In the genomic region with DNA sequence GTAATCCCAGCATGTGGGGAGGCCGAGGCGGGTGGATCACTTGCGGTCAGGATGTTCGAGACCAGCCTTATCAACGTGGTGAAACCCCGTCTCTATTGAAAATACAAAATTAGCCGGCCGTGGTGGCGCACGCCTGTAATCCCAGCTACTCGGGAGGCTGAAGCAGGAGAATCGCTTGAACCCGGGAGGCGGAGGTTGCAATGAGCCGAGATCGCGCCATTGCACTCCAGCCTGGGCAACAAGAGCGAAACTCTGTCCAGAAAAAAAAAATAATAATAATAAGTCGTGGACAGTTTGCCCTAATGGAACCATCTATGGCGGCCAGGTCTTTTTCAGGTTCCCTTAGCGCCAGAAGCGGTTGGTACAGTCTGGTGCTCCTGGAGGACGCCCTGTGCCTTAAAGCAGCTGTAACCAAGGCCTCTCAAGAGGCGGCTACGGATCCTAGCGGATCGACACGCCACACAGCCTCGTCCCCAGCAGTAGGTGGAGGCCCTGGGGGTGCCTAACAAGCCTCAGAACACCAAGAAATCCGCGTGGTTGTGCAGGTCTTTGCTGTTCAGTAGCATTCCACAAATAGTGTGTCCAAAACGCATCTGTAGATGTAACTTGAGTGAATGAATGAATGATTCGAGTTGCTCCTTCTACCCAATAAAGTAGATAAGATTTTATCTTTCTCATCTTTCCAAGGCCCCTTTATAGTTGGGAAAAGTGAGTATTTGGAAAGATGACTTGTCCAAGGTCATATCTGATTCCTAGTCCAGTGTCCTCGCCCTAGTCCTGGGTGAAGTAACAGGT, we compare ENCODE assay signal across 8 cellular contexts. TPM values are rescaled to one million over a fixed set of nuclear protein-coding genes. Genes with fewer than 3 reads are reported as not detected.
DNase-seq lines count a peak whose midpoint lies in the region; ATAC-seq lines count a peak whose summit lies in the region.

No MANE protein-coding gene starts in this region.

- H3K4me3 Mint-ChIP-seq in activated naive CD8-positive, alpha-beta T cell treated with anti-CD3 and anti-CD28 coated beads, Interleukin-2, amount 10 ng/mL, durations not matched to agents 7 days and 5 days: peak overlapping the region; percentile 92
- H3K4me3 Mint-ChIP-seq in stimulated activated naive CD8-positive, alpha-beta T cell treated with anti-CD3 and anti-CD28 coated beads, Interleukin-15, amount 100 ng/mL, for 72 hours: peak overlapping the region; percentile 78 to 87

- H3K27ac Mint-ChIP-seq in activated naive CD8-positive, alpha-beta T cell treated with anti-CD3 and anti-CD28 coated beads, Interleukin-2, amount 10 ng/mL, durations not matched to agents 7 days and 5 days: peak overlapping the region; percentile 96
- H3K27ac Mint-ChIP-seq in stimulated activated naive CD8-positive, alpha-beta T cell treated with anti-CD3 and anti-CD28 coated beads, Interleukin-15, amount 100 ng/mL, for 72 hours: peak overlapping the region; percentile 96 to 97

- peaks cover 27% of the 10 kb centered on the region for H3K4me1 Mint-ChIP-seq in activated naive CD8-positive, alpha-beta T cell treated with anti-CD3 and anti-CD28 coated beads, Interleukin-2, amount 10 ng/mL, durations not matched to agents 7 days and 5 days
- H3K4me1 Mint-ChIP-seq in stimulated activated naive CD8-positive, alpha-beta T cell treated with anti-CD3 and anti-CD28 coated beads, Interleukin-15, amount 100 ng/mL, for 72 hours: peaks cover 49% of the 10 kb centered on the region

- peaks cover 29% of the 10 kb centered on the region for H3K36me3 Mint-ChIP-seq in activated naive CD8-positive, alpha-beta T cell treated with anti-CD3 and anti-CD28 coated beads, Interleukin-2, amount 10 ng/mL, durations not matched to agents 7 days and 5 days

- no peaks in the 10 kb centered on the region for H3K9me3 Mint-ChIP-seq in activated naive CD8-positive, alpha-beta T cell treated with anti-CD3 and anti-CD28 coated beads, Interleukin-2, amount 10 ng/mL, durations not matched to agents 7 days and 5 days
- H3K9me3 Mint-ChIP-seq in stimulated activated naive CD8-positive, alpha-beta T cell treated with anti-CD3 and anti-CD28 coated beads, Interleukin-15, amount 100 ng/mL, for 72 hours: no peaks in the 10 kb centered on the region

- peak; percentile 19 for DNase-seq in activated naive CD4-positive, alpha-beta T cell treated with Interleukin-2 at 50 U/mL for 16 hours
- DNase-seq in activated naive CD4-positive, alpha-beta T cell treated with anti-CD3 and anti-CD28 coated beads, Interleukin-2, amount 50 U/mL, for 16 hours: no peak
- no peak for DNase-seq in activated naive CD8-positive, alpha-beta T cell treated with anti-CD3 and anti-CD28 coated beads, Interleukin-2, amount 10 ng/mL, durations not matched to agents 7 days and 5 days
- DNase-seq in stimulated activated naive CD8-positive, alpha-beta T cell treated with anti-CD3 and anti-CD28 coated beads, Interleukin-15, amount 100 ng/mL, for 72 hours: no peak
- DNase-seq in MV-4-11 (lab: John Stamatoyannopoulos, UW): no peak
- no peak for DNase-seq in NCI-H1930 (lab: John Stamatoyannopoulos, UW)

- POLR2A ChIA-PET in activated naive CD8-positive, alpha-beta T cell treated with anti-CD3 and anti-CD28 coated beads, Interleukin-2, amount 10 ng/mL, durations not matched to agents 7 days and 5 days (lab: Charles Lee): interaction anchor here (0.7 to 2.5 kb wide), 6 partner anchors 11 to 26 kb away, joined by 3 to 18 read pairs (median 4); a partner anchor contains a TSS

- no peaks in the 10 kb centered on the region for H3K9me3 ChIP-seq in iPS-18c (ENCODE audit: control insufficient read depth, insufficient read depth, low read length)

- H3K27me3 Mint-ChIP-seq in activated naive CD8-positive, alpha-beta T cell treated with anti-CD3 and anti-CD28 coated beads, Interleukin-2, amount 10 ng/mL, durations not matched to agents 7 days and 5 days: no peaks in the 10 kb centered on the region
- no peaks in the 10 kb centered on the region for H3K27me3 Mint-ChIP-seq in stimulated activated naive CD8-positive, alpha-beta T cell treated with anti-CD3 and anti-CD28 coated beads, Interleukin-15, amount 100 ng/mL, for 72 hours

- peak overlapping the region; percentile 77 for H3K4me3 ChIP-seq in iPS-18c (ENCODE audit: insufficient read depth, low read depth, low read length)

- ATAC-seq in activated naive CD8-positive, alpha-beta T cell treated with anti-CD3 and anti-CD28 coated beads, Interleukin-2, amount 10 ng/mL, durations not matched to agents 7 days and 5 days (ENCODE audit: low read depth): no peak
- ATAC-seq in stimulated activated naive CD8-positive, alpha-beta T cell treated with anti-CD3 and anti-CD28 coated beads, Interleukin-15, amount 100 ng/mL, for 72 hours: no peak
- no peak for ATAC-seq in HG03460 (IDR thresholded peaks at IDR 0.05; ENCODE audit: unreplicated experiment)

RNA-seq across cellular contexts. Expression of a gene that starts 1.0 kb away (rescaled TPM):
- 100 to 1,000 TPM; 288 to 298 TPM for total RNA-seq in activated naive CD8-positive, alpha-beta T cell treated with anti-CD3 and anti-CD28 coated beads, Interleukin-2, amount 10 ng/mL, durations not matched to agents 7 days and 5 days

RNA-seq across cellular contexts. Expression of a gene that starts 18.8 kb away (rescaled TPM):
- 10 to 100 TPM; 46.5 to 47.9 TPM for total RNA-seq in activated naive CD8-positive, alpha-beta T cell treated with anti-CD3 and anti-CD28 coated beads, Interleukin-2, amount 10 ng/mL, durations not matched to agents 7 days and 5 days

RNA-seq across cellular contexts. Expression of a gene that starts 19.0 kb away (rescaled TPM):
- total RNA-seq in activated naive CD8-positive, alpha-beta T cell treated with anti-CD3 and anti-CD28 coated beads, Interleukin-2, amount 10 ng/mL, durations not matched to agents 7 days and 5 days: 10 to 100 TPM; 23.3 to 29.6 TPM

RNA-seq across cellular contexts. Expression of a gene that starts 25.8 kb away (rescaled TPM):
- 10 to 100 TPM; 20.5 to 23.8 TPM for total RNA-seq in activated naive CD8-positive, alpha-beta T cell treated with anti-CD3 and anti-CD28 coated beads, Interleukin-2, amount 10 ng/mL, durations not matched to agents 7 days and 5 days
